8 cellular contexts compared by ENCODE assay signal in the genomic region with DNA sequence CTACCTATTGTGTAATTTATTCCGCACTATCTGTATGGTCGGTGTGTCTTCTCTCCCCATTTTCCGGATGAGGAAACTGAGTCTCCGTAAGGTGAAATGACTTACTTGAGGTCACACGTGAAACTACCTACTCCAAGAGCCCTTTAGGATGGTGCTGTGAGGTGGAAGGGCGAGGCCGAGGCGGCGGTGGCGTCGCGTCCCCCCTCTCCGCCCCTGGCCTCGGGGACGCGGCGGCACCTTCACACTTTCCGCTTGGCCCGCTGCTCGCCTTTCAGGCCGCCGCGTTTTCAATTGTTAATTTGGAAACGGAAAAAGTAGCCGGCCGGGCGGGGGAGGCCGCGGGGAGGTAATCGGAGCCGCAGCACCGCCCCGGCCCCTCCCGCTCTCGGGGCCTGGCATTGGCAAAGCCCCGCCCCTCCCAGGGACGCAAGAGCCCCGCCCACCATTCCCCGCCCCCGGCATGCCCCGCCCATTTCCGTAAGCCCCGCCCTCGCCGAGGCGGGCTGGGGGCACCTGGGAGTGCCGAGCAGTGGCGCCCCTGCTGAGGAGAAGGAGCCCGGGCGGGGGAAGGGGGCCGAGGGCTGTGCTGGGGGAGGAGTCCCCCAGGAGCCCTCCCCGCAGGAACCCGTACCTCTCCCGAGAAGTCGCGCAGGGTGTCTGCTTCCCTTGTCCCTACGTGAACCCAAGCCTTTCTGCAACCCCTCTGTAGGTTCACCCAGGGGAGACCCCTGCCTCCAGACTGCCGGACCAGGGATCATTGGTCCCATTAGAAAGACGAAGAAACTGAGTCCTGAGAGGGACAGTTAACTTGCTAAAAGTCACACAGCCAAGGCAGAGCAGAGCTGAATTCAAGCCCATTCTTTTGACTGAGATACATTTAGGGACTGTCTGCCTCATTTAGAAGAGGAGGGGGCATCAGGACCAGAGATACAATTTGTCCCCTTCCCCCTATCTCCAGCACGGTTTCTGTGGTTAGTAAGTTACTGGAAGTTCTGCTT. TPM values are rescaled to one million over a fixed set of nuclear protein-coding genes. Genes with fewer than 3 reads are reported as not detected.
DNase-seq lines count a peak whose midpoint lies in the region; ATAC-seq and TF ChIP-seq lines count a peak whose summit lies in the region.

No MANE protein-coding gene starts in this region.

- H3K36me3 ChIP-seq in thymus (ENCODE audit: control insufficient read depth, insufficient read depth) = no peaks in the 10 kb centered on the region

- whole genome bisulfite sequencing in thymus = 8% methylated on average over 60 of the region's 60 CpGs

- no peaks in the 10 kb centered on the region for H3K9me3 Mint-ChIP-seq in osteocyte (ENCODE audit: unreplicated experiment)

- peak overlapping the region; percentile 48 for H3K4me3 ChIP-seq in thymus (ENCODE audit: low read length)

- H3K4me1 Mint-ChIP-seq in osteocyte (ENCODE audit: unreplicated experiment) = peaks cover 31% of the 10 kb centered on the region

- peak overlapping the region; percentile 73 for H3K27ac ChIP-seq in thymus (ENCODE audit: low read depth)

- no peaks in the 10 kb centered on the region for H3K27me3 Mint-ChIP-seq in osteocyte (ENCODE audit: unreplicated experiment)

- peak; percentile 98 for DNase-seq in GM13976 (ENCODE audit: low spot score)
- peak; percentile 73 for DNase-seq in RPMI7951 (ENCODE audit: low read depth)
- peak; percentile 78 for DNase-seq in activated gamma-delta T cell treated with Interleukin-2 at 50 U/mL for 16 hours
- DNase-seq in glomerular visceral epithelial cell (ENCODE audit: extremely low spot score) = peak; percentile 44
- peak; percentile 91 for DNase-seq in osteocyte (ENCODE audit: extremely low spot score, unreplicated experiment)

- in situ Hi-C loops in GM13976 (cut with MboI; ENCODE audit: low sequenced_read_pairs, unreplicated experiment) = no loop called here

- no peaks in the 10 kb centered on the region for H3K36me3 Mint-ChIP-seq in osteocyte (ENCODE audit: unreplicated experiment)

- H3K27ac Mint-ChIP-seq in osteocyte (ENCODE audit: unreplicated experiment) = peak overlapping the region; percentile 52

- H3K4me1 ChIP-seq in thymus (ENCODE audit: control insufficient read depth, insufficient read depth, low read length) = peaks cover 10% of the 10 kb centered on the region

- peak overlapping the region; percentile 26 for H3K4me3 Mint-ChIP-seq in osteocyte (ENCODE audit: unreplicated experiment)

- TF ChIP-seq CTCF in GM13976 (IDR thresholded peaks at IDR 0.05; ENCODE audit: borderline replicate concordance, control extremely low read depth, extremely low read depth, insufficient read depth, missing control alignments) (no peak), osteocyte (IDR thresholded peaks at IDR 0.05) (no peak)

- no peaks in the 10 kb centered on the region for H3K9me3 ChIP-seq in thymus (ENCODE audit: control insufficient read depth)

- ATAC-seq in HG03354 (IDR thresholded peaks at IDR 0.05; ENCODE audit: poor library complexity, severe bottlenecking, unreplicated experiment) = peak; percentile 73
- no peak for ATAC-seq in HG03039 (IDR thresholded peaks at IDR 0.05; ENCODE audit: unreplicated experiment)

- no peaks in the 10 kb centered on the region for H3K27me3 ChIP-seq in thymus (ENCODE audit: control insufficient read depth, insufficient read depth)

RNA-seq across cellular contexts. Expression of a gene that starts 18.8 kb away (rescaled TPM):
- total RNA-seq in RPMI7951 (2014; rRNA removed; shearing (Covaris generic)) = not detected in 2 replicates
- total RNA-seq in osteocyte = 0.51 and 0.63 TPM in 2 replicates
- polyA plus RNA-seq in thymus = 1.1 TPM

RNA-seq across cellular contexts. Expression of a gene that starts 59.8 kb away (rescaled TPM):
- total RNA-seq in RPMI7951 (2014; rRNA removed; shearing (Covaris generic)) = 0.72 and 1.1 TPM in 2 replicates
- total RNA-seq in osteocyte = 23.4 and 26.0 TPM in 2 replicates
- polyA plus RNA-seq in thymus = 6.8 TPM

Comparison
In these comparisons a context has a peak if more than half of its experiments do, and no peak if none do; other contexts are left out.
1. DNase-seq: peak in every context shown above with its lines; median percentile 98 in GM13976; 91 in osteocyte; 78 in activated gamma-delta T cell treated with Interleukin-2 at 50 U/mL for 16 hours; 73 in RPMI7951; 44 in glomerular visceral epithelial cell.
2. RNA of a gene that starts 59.8 kb away (total RNA-seq): 23.4 to 26.0 TPM in osteocyte; 0.72 to 1.1 TPM in RPMI7951; every median in the first group is over 10 times any median in the second.